Comparison of ENCODE assay signal across 8 cellular contexts in genomic region chr1:227762231-227762911, GRCh38. TPM values are rescaled to one million over a fixed set of nuclear protein-coding genes. Genes with fewer than 3 reads are reported as not detected.
DNase-seq lines count a peak whose midpoint lies in the region; ATAC-seq and TF ChIP-seq lines count a peak whose summit lies in the region.

No MANE protein-coding gene starts in this region.

- ATAC-seq in HG02870 (IDR thresholded peaks at IDR 0.05; ENCODE audit: unreplicated experiment) = peak; percentile 45
- ATAC-seq in activated naive CD8-positive, alpha-beta T cell treated with anti-CD3 and anti-CD28 coated beads, Interleukin-2, amount 10 ng/mL, durations not matched to agents 7 days and 5 days (ENCODE audit: low read depth) = peak; percentile 61

- POLR2A ChIA-PET in activated naive CD8-positive, alpha-beta T cell treated with anti-CD3 and anti-CD28 coated beads, Interleukin-2, amount 10 ng/mL, durations not matched to agents 7 days and 5 days (lab: Charles Lee) = interaction anchor here (0.6 to 1.9 kb wide), 4 partner anchors 25 to 687 kb away, joined by 3 to 6 read pairs (median 4); partner anchors contain the start of genes ARF1 and WNT9A

- TF ChIP-seq CTCF in GM13977 (IDR thresholded peaks at IDR 0.05; ENCODE audit: extremely low read depth, insufficient read depth, missing control alignments) = peak; percentile 90

- H3K9me3 Mint-ChIP-seq in activated naive CD8-positive, alpha-beta T cell treated with anti-CD3 and anti-CD28 coated beads, Interleukin-2, amount 10 ng/mL, durations not matched to agents 7 days and 5 days = no peaks in the 10 kb centered on the region

- H3K27ac Mint-ChIP-seq in activated naive CD8-positive, alpha-beta T cell treated with anti-CD3 and anti-CD28 coated beads, Interleukin-2, amount 10 ng/mL, durations not matched to agents 7 days and 5 days = peak overlapping the region; percentile 71

- peaks cover 3% of the 10 kb centered on the region for H3K27me3 Mint-ChIP-seq in activated naive CD8-positive, alpha-beta T cell treated with anti-CD3 and anti-CD28 coated beads, Interleukin-2, amount 10 ng/mL, durations not matched to agents 7 days and 5 days

- peaks cover 45% of the 10 kb centered on the region for H3K36me3 Mint-ChIP-seq in activated naive CD8-positive, alpha-beta T cell treated with anti-CD3 and anti-CD28 coated beads, Interleukin-2, amount 10 ng/mL, durations not matched to agents 7 days and 5 days

- intact Hi-C loops in cardiac septum (cut with DNase I) = loop anchor here (1.0 to 10.0 kb wide), 3 partner anchors 35 to 278 kb away; no protein-coding TSS in a partner anchor

- in situ Hi-C loops in GM13977 (cut with MboI; ENCODE audit: low pct_unique_long_range_greater_than_20kb, low sequenced_read_pairs, unreplicated experiment) = no loop called here

- H3K4me1 Mint-ChIP-seq in activated naive CD8-positive, alpha-beta T cell treated with anti-CD3 and anti-CD28 coated beads, Interleukin-2, amount 10 ng/mL, durations not matched to agents 7 days and 5 days = peaks cover 50% of the 10 kb centered on the region

- H3K4me3 Mint-ChIP-seq in activated naive CD8-positive, alpha-beta T cell treated with anti-CD3 and anti-CD28 coated beads, Interleukin-2, amount 10 ng/mL, durations not matched to agents 7 days and 5 days = peak overlapping the region; percentile 42

- DNase-seq in GM13977 (ENCODE audit: low spot score) (peak; percentile 90), NCI-H146 treated with DMSO at 0.1 percent for 48 hours (lab: John Stamatoyannopoulos, UW; ENCODE audit: unreplicated experiment) (peak; percentile 73), T follicular helper cell (ENCODE audit: low read depth) (peak; percentile 81), cardiac septum (ENCODE audit: low spot score) (peak; percentile 91), pulmonary artery endothelial cell (ENCODE audit: low read depth, low spot score) (peak; percentile 26), ureter (ENCODE audit: low spot score) (peak; percentile 87)
- peak; percentile 85 for DNase-seq in activated naive CD8-positive, alpha-beta T cell treated with anti-CD3 and anti-CD28 coated beads, Interleukin-2, amount 10 ng/mL, durations not matched to agents 7 days and 5 days

RNA-seq across cellular contexts. Expression of gene SNAP47, which starts 27.1 kb away (rescaled TPM):
- 10 to 100 TPM; 29.0 to 29.2 TPM for total RNA-seq in activated naive CD8-positive, alpha-beta T cell treated with anti-CD3 and anti-CD28 coated beads, Interleukin-2, amount 10 ng/mL, durations not matched to agents 7 days and 5 days
- total RNA-seq in cardiac septum = 44.0 TPM
- 46.5 and 49.6 TPM in 2 replicates for total RNA-seq in pulmonary artery endothelial cell
- total RNA-seq in ureter = 31.1 TPM

RNA-seq across cellular contexts. Expression of gene JMJD4, which starts 27.3 kb away (rescaled TPM):
- total RNA-seq in activated naive CD8-positive, alpha-beta T cell treated with anti-CD3 and anti-CD28 coated beads, Interleukin-2, amount 10 ng/mL, durations not matched to agents 7 days and 5 days = 10 to 100 TPM; 20.4 to 21.6 TPM
- total RNA-seq in cardiac septum (10.7 TPM), pulmonary artery endothelial cell (29.4 and 35.5 TPM in 2 replicates), ureter (21.3 TPM)

RNA-seq across cellular contexts. Expression of gene PRSS38, which starts 53.1 kb away (rescaled TPM):
- not detected for total RNA-seq in activated naive CD8-positive, alpha-beta T cell treated with anti-CD3 and anti-CD28 coated beads, Interleukin-2, amount 10 ng/mL, durations not matched to agents 7 days and 5 days
- total RNA-seq in cardiac septum (not detected), pulmonary artery endothelial cell (not detected in 2 replicates), ureter (not detected)

Comparison
In these comparisons a context has a peak if more than half of its experiments do, and no peak if none do; other contexts are left out.
1. Peak in every context shown above with its lines: DNase-seq and ATAC-seq.
2. DNase-seq: peak in every context shown above with its lines; median percentile 91 in cardiac septum; 90 in GM13977; 87 in ureter; 85 in activated naive CD8-positive, alpha-beta T cell treated with anti-CD3 and anti-CD28 coated beads, Interleukin-2, amount 10 ng/mL, durations not matched to agents 7 days and 5 days; 81 in T follicular helper cell; 73 in NCI-H146 treated with DMSO at 0.1 percent for 48 hours; 26 in pulmonary artery endothelial cell.